12 cellular contexts compared by ENCODE assay signal in the genomic region with DNA sequence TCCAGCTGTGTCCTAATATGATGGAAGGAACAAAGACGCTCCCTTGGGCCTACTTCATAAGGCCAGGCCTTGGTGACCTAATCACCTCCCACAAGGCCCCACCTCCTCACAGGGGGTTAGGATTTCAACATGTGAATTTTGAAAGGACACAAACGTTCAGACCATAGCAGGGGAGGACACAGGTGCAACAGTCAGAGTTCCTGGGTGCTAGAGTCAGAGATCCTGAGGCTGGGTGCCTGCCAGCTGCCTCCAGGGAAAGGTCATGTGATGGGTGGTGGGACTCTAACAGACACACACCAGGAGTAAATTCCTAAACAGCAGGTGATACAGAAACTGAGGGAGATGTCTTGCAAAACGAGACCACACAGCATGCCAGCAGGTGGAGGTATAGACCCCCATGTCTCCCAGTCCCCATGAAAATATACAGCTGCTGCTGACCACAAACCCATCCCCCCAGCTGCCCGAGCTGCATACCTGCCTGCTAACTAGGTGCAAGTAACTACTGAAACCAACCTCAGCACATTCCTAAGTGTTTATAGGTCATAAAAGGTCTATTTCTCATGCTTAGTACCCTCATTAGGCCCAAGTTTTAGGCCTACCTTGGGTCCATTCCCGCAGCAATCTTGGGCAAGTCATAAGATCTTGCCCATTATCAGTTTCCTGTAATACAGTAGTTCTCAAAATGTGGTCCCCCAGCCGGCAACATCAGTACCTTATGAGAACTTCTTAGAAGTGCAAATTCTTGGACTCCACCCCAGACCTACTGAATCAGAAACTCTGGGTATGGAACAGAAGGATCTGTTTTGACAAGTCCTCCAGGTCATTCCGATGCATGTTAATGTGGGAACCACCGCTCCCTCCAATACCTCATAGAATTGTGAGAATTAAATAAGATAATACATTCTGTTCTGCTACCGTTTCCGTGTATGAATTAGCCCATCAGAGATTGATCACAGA.
A peak's percentile ranks its signal among the peaks of the same experiment; 100 is the strongest.
DNase-seq lines count a peak whose midpoint lies in the region; ATAC-seq and TF ChIP-seq lines count a peak whose summit lies in the region.
"Had no signal": no experiment of that assay in that cellular context is flagged by ENCODE, and none has a peak within 500 bp of the region (broad histone marks: within the 10 kb centered on the region; RNA-seq: fewer than 3 reads in every experiment).

No MANE protein-coding gene starts in this region.

- peak overlapping the region; percentile 57 for H3K27ac Mint-ChIP-seq in mesothelial cell of epicardium
- H3K27ac Mint-ChIP-seq: effector memory CD8-positive, alpha-beta T cell had no signal

- H3K27me3 Mint-ChIP-seq in mesothelial cell of epicardium (ENCODE audit: low read depth): no peaks in the 10 kb centered on the region

- H3K27me3 ChIP-seq in DND-41 (ENCODE audit: insufficient read depth, low read length, poor library complexity): no peaks in the 10 kb centered on the region
- H3K27me3 ChIP-seq in KMS-11 (ENCODE audit: insufficient read depth, low read depth): no peaks in the 10 kb centered on the region

- peaks cover 9% of the 10 kb centered on the region for H3K9me3 Mint-ChIP-seq in mesothelial cell of epicardium
- H3K9me3 Mint-ChIP-seq: effector memory CD8-positive, alpha-beta T cell had no signal

- H3K36me3 ChIP-seq in DND-41 (ENCODE audit: insufficient read depth, low read length) (no peaks in the 10 kb centered on the region), KMS-11 (ENCODE audit: insufficient read depth) (no peaks in the 10 kb centered on the region)

- H4K20me1 ChIP-seq in DND-41 (ENCODE audit: insufficient read depth, low read length): no peaks in the 10 kb centered on the region
- no peaks in the 10 kb centered on the region for H4K20me1 ChIP-seq in KMS-11 (ENCODE audit: insufficient read depth)

- H3K79me2 ChIP-seq in DND-41 (ENCODE audit: insufficient read depth, low read length) (no peaks in the 10 kb centered on the region), KMS-11 (ENCODE audit: insufficient read depth, low read depth) (no peaks in the 10 kb centered on the region)

- no peaks in the 10 kb centered on the region for H3K36me3 Mint-ChIP-seq in mesothelial cell of epicardium

- TF ChIP-seq CTCF in DND-41 (IDR thresholded peaks at IDR 0.05; ENCODE audit: borderline replicate concordance, extremely low read depth, low read length, poor library complexity, severe bottlenecking) (peak; percentile 9), KMS-11 (conservative IDR thresholded peaks at IDR 0.05; ENCODE audit: low read depth, low read length) (peak; percentile 32), mesothelial cell of epicardium (IDR thresholded peaks at IDR 0.05; ENCODE audit: unreplicated experiment) (no peak)

- H3K9me3 ChIP-seq in DND-41 (ENCODE audit: insufficient read depth, low read length, severe bottlenecking): no peaks in the 10 kb centered on the region

- DNase-seq in DND-41: no peak
- DNase-seq in dermis blood vessel endothelial cell: peak; percentile 41
- DNase-seq in mesothelial cell of epicardium (ENCODE audit: low spot score in 2 of 2, unreplicated experiment in 2 of 2): no peak
- no peak for DNase-seq in amygdala (lab: John Stamatoyannopoulos, UW)
- DNase-seq in NCI-H524 treated with DMSO at 0.1 percent for 48 hours (lab: John Stamatoyannopoulos, UW): no peak
- DNase-seq: activated naive CD4-positive, alpha-beta T cell; effector memory CD8-positive, alpha-beta T cell; NCI-H1417 treated with DMSO at 0.1 percent for 48 hours; stimulated activated naive CD4-positive, alpha-beta T cell had no signal

- H3K4me3 ChIP-seq in DND-41 (ENCODE audit: low read depth in 1 of 2, low read length in 2 of 2): no peak overlapping the region
- H3K4me3 ChIP-seq in KMS-11 (IDR thresholded peaks at IDR 0.05; ENCODE audit: insufficient read depth, low read depth, low read length): no peak overlapping the region

- peaks cover 65% of the 10 kb centered on the region for H3K4me1 Mint-ChIP-seq in mesothelial cell of epicardium

- H2AFZ ChIP-seq in DND-41 (ENCODE audit: low read depth, low read length) (no peak overlapping the region), KMS-11 (ENCODE audit: low read depth) (peak overlapping the region; percentile 43)

- ATAC-seq in DND-41 (ENCODE audit: insufficient read depth, low read depth) (no peak), HG03432 (IDR thresholded peaks at IDR 0.05; ENCODE audit: unreplicated experiment) (no peak), HG02938 (IDR thresholded peaks at IDR 0.05; ENCODE audit: unreplicated experiment) (no peak)
- ATAC-seq: effector memory CD8-positive, alpha-beta T cell had no signal

- H3K4me1 ChIP-seq in DND-41 (ENCODE audit: insufficient read depth, low read length) (no peaks in the 10 kb centered on the region), KMS-11 (ENCODE audit: low read depth, poor library complexity, severe bottlenecking) (peaks cover 66% of the 10 kb centered on the region)

- H3K9ac ChIP-seq in DND-41 (ENCODE audit: low read depth, low read length): no peak overlapping the region
- peak overlapping the region; percentile 14; the same call in 1 of the 2 replicates for H3K9ac ChIP-seq in KMS-11

- no peak overlapping the region for H3K27ac ChIP-seq in DND-41 (ENCODE audit: low read length)
- H3K27ac ChIP-seq in KMS-11: peak overlapping the region; percentile 70

- H3K4me3 Mint-ChIP-seq in mesothelial cell of epicardium: no peak overlapping the region
- H3K4me3 Mint-ChIP-seq: effector memory CD8-positive, alpha-beta T cell had no signal

- H3K4me2 ChIP-seq in DND-41 (ENCODE audit: insufficient read depth, low read length): no peak overlapping the region
- peak overlapping the region; percentile 63 for H3K4me2 ChIP-seq in KMS-11
